In genomic region chr1:24925963-24926362, GRCh38 we compare ENCODE assay signal across 16 cellular contexts. TPM values are rescaled to one million over a fixed set of nuclear protein-coding genes. Genes with fewer than 3 reads are reported as not detected.
DNase-seq lines count a peak whose midpoint lies in the region; ATAC-seq and TF ChIP-seq lines count a peak whose summit lies in the region.
"Had no signal": no experiment of that assay in that cellular context is flagged by ENCODE, and none has a peak within 500 bp of the region (broad histone marks: within the 10 kb centered on the region; RNA-seq: fewer than 3 reads in every experiment).

No MANE protein-coding gene starts in this region.

- no peak for TF ChIP-seq CTCF in DND-41 (IDR thresholded peaks at IDR 0.05; ENCODE audit: borderline replicate concordance, extremely low read depth, low read length, poor library complexity, severe bottlenecking)
- TF ChIP-seq CTCF in esophagus squamous epithelium (IDR thresholded peaks at IDR 0.05): no peak
- no peak for TF ChIP-seq CTCF in upper lobe of left lung (IDR thresholded peaks at IDR 0.05)

- peak overlapping the region; percentile 93 for H3K4me3 Mint-ChIP-seq in activated T-helper 2 cell treated with anti-CD3 and anti-CD28 coated beads, Interferon-gamma antibody, Interleukin-2, Interleukin-4, amounts not matched to agents 10 μg/mL and 5 μg/mL and 100 μg/mL, durations not matched to agents 14 hours and 24 hours and 36 hours (ENCODE audit: low read depth)
- peak overlapping the region; percentile 78 to 99 (median 98) for H3K4me3 Mint-ChIP-seq in naive thymus-derived CD8-positive, alpha-beta T cell

- intact Hi-C loops in activated T-helper 2 cell treated with anti-CD3 and anti-CD28 coated beads, Interferon-gamma antibody, Interleukin-2, Interleukin-4, amounts not matched to agents 10 μg/mL and 5 μg/mL and 100 μg/mL, durations not matched to agents 14 hours and 24 hours and 36 hours (cut with micrococcal nuclease): loop anchor here (1.0 to 2.0 kb wide), 2 partner anchors 105 to 173 kb away; no protein-coding TSS in a partner anchor
- intact Hi-C loops in esophagus squamous epithelium (cut with DNase I): no loop called here

- no peak overlapping the region for H3K4me3 ChIP-seq in DND-41 (ENCODE audit: low read depth in 1 of 2, low read length in 2 of 2)
- H3K4me3 ChIP-seq in GM23248: 0 out of 2 replicates have a peak overlapping the region, but pooled peaks have one; percentile 24
- peak overlapping the region in 1 of 4 donors; percentile 5 for H3K4me3 ChIP-seq in esophagus squamous epithelium
- peak overlapping the region in 1 of 4 donors; percentile 55 for H3K4me3 ChIP-seq in upper lobe of left lung
- H3K4me3 ChIP-seq: ascending aorta, gastrocnemius medialis, testis had no signal

- no peak overlapping the region for H3K27ac ChIP-seq in DND-41 (ENCODE audit: low read length)
- H3K27ac ChIP-seq in GM23248: no peak overlapping the region
- no peak overlapping the region for H3K27ac ChIP-seq in esophagus squamous epithelium
- H3K27ac ChIP-seq in upper lobe of left lung: peak overlapping the region in 2 of 4 donors; percentile 1 to 56
- H3K27ac ChIP-seq: ascending aorta, gastrocnemius medialis, HL-60, testis had no signal

- H3K4me1 ChIP-seq in DND-41 (ENCODE audit: insufficient read depth, low read length) (peaks cover 46% of the 10 kb centered on the region), GM23248 (ENCODE audit: insufficient read depth) (no peaks in the 10 kb centered on the region), esophagus squamous epithelium (peaks cover 18 to 51% (median 26%) of the 10 kb centered on the region in 3 donors), upper lobe of left lung (peaks cover 28 to 52% (median 34%) of the 10 kb centered on the region in 4 donors)
- H3K4me1 ChIP-seq: testis had no signal

- H3K9ac ChIP-seq in DND-41 (ENCODE audit: low read depth, low read length) (no peak overlapping the region), GM23248 (no peak overlapping the region)

- peak overlapping the region; percentile 11; the same call in 1 of the 2 replicates for H3K4me2 ChIP-seq in DND-41 (ENCODE audit: insufficient read depth, low read length)
- peak overlapping the region; percentile 21 for H3K4me2 ChIP-seq in GM23248 (ENCODE audit: unreplicated experiment)

- H3K9me3 Mint-ChIP-seq in activated T-helper 2 cell treated with anti-CD3 and anti-CD28 coated beads, Interferon-gamma antibody, Interleukin-2, Interleukin-4, amounts not matched to agents 10 μg/mL and 5 μg/mL and 100 μg/mL, durations not matched to agents 14 hours and 24 hours and 36 hours: no peaks in the 10 kb centered on the region
- H3K9me3 Mint-ChIP-seq in naive thymus-derived CD8-positive, alpha-beta T cell: no peaks in the 10 kb centered on the region

- H3F3A ChIP-seq in GM23248 (ENCODE audit: insufficient read depth): 0 out of 2 replicates have a peak, but pooled peaks cover 6% of the 10 kb centered on the region

- peaks cover 47% of the 10 kb centered on the region for H4K20me1 ChIP-seq in DND-41 (ENCODE audit: insufficient read depth, low read length)
- H4K20me1 ChIP-seq in GM23248 (ENCODE audit: insufficient read depth): no peaks in the 10 kb centered on the region

- WGBS in GM23248 (ENCODE audit: low coverage in 1 of 2, low lambda C conversion rate in 2 of 2, missing lambda C conversion rate in 2 of 2), 2 experiments: 81 to 82% methylated on average over 10 of the region's 10 CpGs
- WGBS in esophagus squamous epithelium, 2 donors: 29 to 35% methylated on average over 4 to 6 of the region's 10 CpGs
- WGBS in upper lobe of left lung, 2 donors: 46 to 50% methylated on average over 9 to 10 of the region's 10 CpGs

- ATAC-seq in DND-41 (ENCODE audit: insufficient read depth, low read depth) (no peak), upper lobe of left lung (ENCODE audit: low FRiP score in 2 of 2) (no peak)
- no peak for ATAC-seq in naive thymus-derived CD8-positive, alpha-beta T cell
- ATAC-seq: gastrocnemius medialis, left cardiac atrium had no signal

- TF ChIP-seq POLR2A in esophagus squamous epithelium (IDR thresholded peaks at IDR 0.05) (no peak), upper lobe of left lung (IDR thresholded peaks at IDR 0.05) (no peak)

- H3K36me3 Mint-ChIP-seq in activated T-helper 2 cell treated with anti-CD3 and anti-CD28 coated beads, Interferon-gamma antibody, Interleukin-2, Interleukin-4, amounts not matched to agents 10 μg/mL and 5 μg/mL and 100 μg/mL, durations not matched to agents 14 hours and 24 hours and 36 hours (ENCODE audit: low read depth): peaks cover 83% of the 10 kb centered on the region
- H3K36me3 Mint-ChIP-seq in naive thymus-derived CD8-positive, alpha-beta T cell: peaks cover 4 to 64% (median 17%) of the 10 kb centered on the region in 3 donors

- H3K79me2 ChIP-seq in DND-41 (ENCODE audit: insufficient read depth, low read length) (peaks cover 29% of the 10 kb centered on the region), GM23248 (ENCODE audit: insufficient read depth) (no peaks in the 10 kb centered on the region)

- H2AFZ ChIP-seq in DND-41 (ENCODE audit: low read depth, low read length): no peak overlapping the region
- peak overlapping the region; percentile 73 for H2AFZ ChIP-seq in GM23248

- POLR2A ChIA-PET in naive thymus-derived CD8-positive, alpha-beta T cell (lab: Charles Lee): interaction anchor here (0.6 to 11.0 kb wide), 13 partner anchors 8 to 175 kb away, joined by 3 to 290 read pairs (median 9); no protein-coding TSS in a partner anchor

- in situ Hi-C loops in GM23248 (cut with MboI): no loop called here

- DNase-seq in DND-41: no peak
- no peak for DNase-seq in GM23248
- DNase-seq in activated T-helper 2 cell treated with anti-CD3 and anti-CD28 coated beads, Interferon-gamma antibody, Interleukin-2, Interleukin-4, amounts not matched to agents 10 μg/mL and 5 μg/mL and 100 μg/mL, durations not matched to agents 14 hours and 24 hours and 36 hours (ENCODE audit: low spot score): no peak
- DNase-seq in naive thymus-derived CD8-positive, alpha-beta T cell: no peak
- DNase-seq in esophagus squamous epithelium (lab: John Stamatoyannopoulos, UW): no peak
- DNase-seq in upper lobe of left lung: no peak
- no peak for DNase-seq in NCI-H1092 (lab: John Stamatoyannopoulos, UW)
- DNase-seq: effector CD4-positive, alpha-beta T cell; gastrocnemius medialis; left cardiac atrium; NCI-H2171 treated with DMSO at 0.1 percent for 48 hours; small intestine; testis had no signal

- no peaks in the 10 kb centered on the region for H3K9me2 ChIP-seq in GM23248 (ENCODE audit: insufficient read depth)

- H3K27me3 ChIP-seq in DND-41 (ENCODE audit: insufficient read depth, low read length, poor library complexity) (peaks cover 31% of the 10 kb centered on the region), GM23248 (replicated peaks; ENCODE audit: insufficient read depth) (no peaks in the 10 kb centered on the region; the same call in 1 of the 2 replicates), esophagus squamous epithelium (peaks cover 17 to 97% (median 28%) of the 10 kb centered on the region in 4 donors), upper lobe of left lung (peaks cover 0 to 46% (median 21%) of the 10 kb centered on the region in 4 donors)
- H3K27me3 ChIP-seq: testis had no signal

- peak overlapping the region; percentile 72 for H3K27ac Mint-ChIP-seq in activated T-helper 2 cell treated with anti-CD3 and anti-CD28 coated beads, Interferon-gamma antibody, Interleukin-2, Interleukin-4, amounts not matched to agents 10 μg/mL and 5 μg/mL and 100 μg/mL, durations not matched to agents 14 hours and 24 hours and 36 hours
- H3K27ac Mint-ChIP-seq in naive thymus-derived CD8-positive, alpha-beta T cell: peak overlapping the region; percentile 88 to 100 (median 98)

- no peaks in the 10 kb centered on the region for H3K9me3 ChIP-seq in DND-41 (ENCODE audit: insufficient read depth, low read length, severe bottlenecking)
- no peaks in the 10 kb centered on the region for H3K9me3 ChIP-seq in GM23248 (ENCODE audit: low read depth)
- no peaks in the 10 kb centered on the region for H3K9me3 ChIP-seq in esophagus squamous epithelium
- H3K9me3 ChIP-seq in upper lobe of left lung: no peaks in the 10 kb centered on the region
- H3K9me3 ChIP-seq: ascending aorta, gastrocnemius medialis, testis had no signal

- no peak for TF ChIP-seq EP300 in upper lobe of left lung (IDR thresholded peaks at IDR 0.05)

- H3K36me3 ChIP-seq in DND-41 (ENCODE audit: insufficient read depth, low read length) (peaks cover 28% of the 10 kb centered on the region), GM23248 (ENCODE audit: low read depth) (no peaks in the 10 kb centered on the region), esophagus squamous epithelium (no peaks in the 10 kb centered on the region), upper lobe of left lung (no peaks in the 10 kb centered on the region)
- H3K36me3 ChIP-seq: ascending aorta, gastrocnemius medialis had no signal

- H3K4me1 Mint-ChIP-seq in activated T-helper 2 cell treated with anti-CD3 and anti-CD28 coated beads, Interferon-gamma antibody, Interleukin-2, Interleukin-4, amounts not matched to agents 10 μg/mL and 5 μg/mL and 100 μg/mL, durations not matched to agents 14 hours and 24 hours and 36 hours (ENCODE audit: low read depth): peaks cover 58% of the 10 kb centered on the region
- peaks cover 33 to 74% (median 71%) of the 10 kb centered on the region in 4 donors for H3K4me1 Mint-ChIP-seq in naive thymus-derived CD8-positive, alpha-beta T cell

- H3K27me3 Mint-ChIP-seq in activated T-helper 2 cell treated with anti-CD3 and anti-CD28 coated beads, Interferon-gamma antibody, Interleukin-2, Interleukin-4, amounts not matched to agents 10 μg/mL and 5 μg/mL and 100 μg/mL, durations not matched to agents 14 hours and 24 hours and 36 hours (ENCODE audit: low read depth): no peaks in the 10 kb centered on the region
- H3K27me3 Mint-ChIP-seq in naive thymus-derived CD8-positive, alpha-beta T cell: no peaks in the 10 kb centered on the region

RNA-seq across cellular contexts. Expression of gene RUNX3, which starts 4.1 kb away (rescaled TPM):
- total RNA-seq in GM23248 (2014; rRNA removed; shearing (Covaris generic)): 0.43 and 2.7 TPM in 2 replicates
- polyA plus RNA-seq in GM23248 (2016; fragmentation: Nextera tagmentation; extraction: Ambion mirVana): 1.3 and 1.4 TPM in 2 replicates
- 129 and 135 TPM in 2 replicates for total RNA-seq in activated T-helper 2 cell treated with anti-CD3 and anti-CD28 coated beads, Interferon-gamma antibody, Interleukin-2, Interleukin-4, amounts not matched to agents 10 μg/mL and 5 μg/mL and 100 μg/mL, durations not matched to agents 14 hours and 24 hours and 36 hours
- total RNA-seq in naive thymus-derived CD8-positive, alpha-beta T cell: 10 to 100 TPM; 87.1 to 95.3 TPM
- polyA plus RNA-seq in naive thymus-derived CD8-positive, alpha-beta T cell: 10 to 100 TPM; 22.0 to 64.0 (median 54.0) TPM
- total RNA-seq in esophagus squamous epithelium (1 to 10 TPM; 1.9 to 5.7 (median 3.1) TPM), upper lobe of left lung (10 to 100 TPM in 4 of 6 donors, 1 to 10 TPM in 2; 4.2 to 15.6 (median 10.1) TPM)
- polyA plus RNA-seq: neural cell had no signal
